Comparison of ENCODE assay signal across 1 cellular context in the genomic region with DNA sequence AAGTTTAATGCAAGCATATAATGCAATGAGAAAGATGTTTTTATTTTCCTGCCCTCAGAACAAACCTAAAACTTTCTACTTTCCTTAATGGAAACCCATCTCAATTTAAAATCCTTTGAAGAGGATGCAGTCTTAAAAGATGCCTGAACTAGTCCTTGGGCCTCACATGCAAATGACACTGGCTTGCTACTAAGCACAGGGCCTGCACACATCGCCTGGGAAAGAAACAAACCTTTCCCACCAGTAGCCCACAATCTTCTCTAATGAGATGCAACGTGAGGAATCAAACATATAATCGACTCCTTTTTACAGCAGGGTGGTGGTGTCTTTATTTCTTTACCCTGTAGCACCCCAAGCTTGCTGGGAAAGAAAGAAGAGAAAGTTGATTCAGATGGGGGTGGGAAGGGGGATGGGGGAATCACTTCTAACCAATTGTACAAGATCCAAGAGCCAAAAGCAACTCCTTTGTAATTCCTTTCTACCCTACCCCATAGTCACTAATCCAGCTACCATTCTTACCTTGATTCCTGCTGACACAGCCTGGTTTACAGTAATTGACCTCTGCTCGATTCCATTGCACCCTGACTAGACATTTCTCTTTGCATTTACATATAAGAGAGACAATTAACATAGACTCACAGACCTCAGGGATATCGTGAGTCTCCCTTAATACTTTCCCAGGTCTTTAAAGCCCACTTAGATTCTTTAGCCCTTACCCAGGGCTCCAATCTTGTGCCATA.
TF ChIP-seq lines count a peak whose summit lies in the region.

No MANE protein-coding gene starts in this region.

TF ChIP-seq in H1, 55 proteins besides CTCF, POLR2A, EP300 and RAD21:
- TF ChIP-seq TAF7 (optimal IDR thresholded peaks at IDR 0.05; ENCODE audit: borderline replicate concordance, low read depth, low read length): no peak
- TF ChIP-seq KDM1A (IDR thresholded peaks at IDR 0.05; ENCODE audit: borderline replicate concordance, low read length): no peak
- TF ChIP-seq ASH2L (IDR thresholded peaks at IDR 0.05; ENCODE audit: low read length): peak; percentile 61
- TF ChIP-seq TEAD4 (IDR thresholded peaks at IDR 0.05; ENCODE audit: low read depth, low read length): no peak
- no peak for TF ChIP-seq YY1 (IDR thresholded peaks at IDR 0.05; ENCODE audit: low read depth, low read length)
- TF ChIP-seq CTBP2 (IDR thresholded peaks at IDR 0.05; ENCODE audit: borderline replicate concordance, insufficient read depth, insufficient read length, low read length): no peak
- TF ChIP-seq, protein P1, sequence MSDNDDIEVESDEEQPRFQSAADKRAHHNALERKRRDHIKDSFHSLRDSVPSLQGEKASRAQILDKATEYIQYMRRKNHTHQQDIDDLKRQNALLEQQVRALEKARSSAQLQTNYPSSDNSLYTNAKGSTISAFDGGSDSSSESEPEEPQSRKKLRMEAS (IDR thresholded peaks at IDR 0.05): no peak
- TF ChIP-seq MAFK (IDR thresholded peaks at IDR 0.05; ENCODE audit: low read depth, low read length): peak; percentile 42; the same call in 1 of the 2 replicates
- no peak for TF ChIP-seq GTF2F1 (IDR thresholded peaks at IDR 0.05; ENCODE audit: borderline replicate concordance, low read depth, low read length)
- TF ChIP-seq SP1 (IDR thresholded peaks at IDR 0.05; ENCODE audit: low read depth, low read length): peak; percentile 38; the same call in 1 of the 2 replicates
- TF ChIP-seq RNF2 (IDR thresholded peaks at IDR 0.05; ENCODE audit: borderline replicate concordance, low read depth, low read length, missing control alignments, poor library complexity, severe bottlenecking): no peak
- TF ChIP-seq SIN3A (conservative IDR thresholded peaks at IDR 0.05 in 1 of 2, IDR thresholded peaks at IDR 0.05 in 1 of 2; ENCODE audit: low read depth in 1 of 2, low read length in 2 of 2): no peak
- no peak for TF ChIP-seq FOSL1 (IDR thresholded peaks at IDR 0.05; ENCODE audit: insufficient read depth, low read depth, low read length)
- peak; percentile 69 for TF ChIP-seq BACH1 (IDR thresholded peaks at IDR 0.05; ENCODE audit: low read length)
